ENCODE assay signal across 9 cellular contexts in the genomic region with DNA sequence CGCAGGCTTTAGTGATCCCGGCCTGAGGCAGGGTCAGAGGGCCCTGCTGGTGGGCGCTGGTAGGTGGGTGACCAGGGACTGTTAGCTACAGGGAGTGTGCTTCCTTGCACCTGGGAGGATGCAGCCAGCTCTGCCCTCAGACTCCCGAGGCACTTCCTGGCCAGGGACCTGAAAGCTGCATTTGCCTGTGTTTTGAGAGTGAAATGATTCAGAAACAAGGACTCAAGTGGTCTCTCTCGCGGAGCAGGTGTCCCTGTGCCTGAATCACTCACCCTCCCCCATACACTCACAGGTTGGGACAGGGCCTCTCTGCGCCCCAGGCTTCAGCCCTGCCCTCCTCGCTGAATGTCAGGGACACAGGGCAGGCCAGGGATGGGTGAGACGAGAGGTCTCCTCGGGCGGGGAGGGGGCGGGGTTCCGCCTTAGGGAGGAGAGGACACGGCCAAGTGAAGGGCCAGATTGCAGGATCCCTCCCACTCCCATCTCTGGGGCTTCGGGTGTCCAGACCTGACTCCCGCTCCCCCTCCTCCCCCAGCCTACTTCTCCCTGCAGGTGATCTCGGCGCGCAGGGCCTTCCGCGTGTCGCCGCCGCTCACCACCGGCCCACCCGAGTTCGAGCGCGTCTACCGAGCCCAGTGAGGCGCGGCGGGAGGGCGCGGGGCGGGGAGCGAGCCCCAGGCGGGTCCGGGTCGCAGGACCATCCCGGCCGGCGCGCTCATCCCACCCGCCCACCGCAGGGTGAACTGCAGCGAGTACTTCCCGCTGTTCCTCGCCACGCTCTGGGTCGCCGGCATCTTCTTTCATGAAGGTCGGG. TPM values are rescaled to one million over a fixed set of nuclear protein-coding genes. Genes with fewer than 3 reads are reported as not detected.
DNase-seq lines count a peak whose midpoint lies in the region; ATAC-seq and TF ChIP-seq lines count a peak whose summit lies in the region.
"Had no signal": no experiment of that assay in that cellular context is flagged by ENCODE, and none has a peak within 500 bp of the region (broad histone marks: within the 10 kb centered on the region; RNA-seq: fewer than 3 reads in every experiment).

No MANE protein-coding gene starts in this region.

- H3K9me3 Mint-ChIP-seq in activated CD8-positive, alpha-beta T cell treated with anti-CD3 and anti-CD28 coated beads for 36 hours, result no peaks in the 10 kb centered on the region
- H3K9me3 Mint-ChIP-seq: activated naive CD4-positive, alpha-beta T cell treated with anti-CD3 and anti-CD28 coated beads, Interleukin-2, amount 50 U/mL, for 72 hours had no signal

- POLR2A ChIA-PET in IMR-90 (lab: Charles Lee; ENCODE audit: unreplicated experiment), result no interaction called here
- POLR2A ChIA-PET in activated CD8-positive, alpha-beta T cell treated with anti-CD3 and anti-CD28 coated beads for 36 hours (lab: Charles Lee), result interaction anchor here (1.1 to 1.5 kb wide), 2 partner anchors 20 to 62 kb away, joined by 3 to 4 read pairs; no protein-coding TSS in a partner anchor

- H4K20me1 ChIP-seq in IMR-90 (ENCODE audit: insufficient read depth, low read length), result 0 out of 2 replicates have a peak, but pooled peaks cover 7% of the 10 kb centered on the region

- H4K8ac ChIP-seq in IMR-90 (ENCODE audit: low read depth in 2 of 2, low read length in 2 of 2), result peak overlapping the region; percentile 33 to 39; a peak in 2 of 4 replicates

- peaks cover 35% of the 10 kb centered on the region for H3K36me3 ChIP-seq in IMR-90 (ENCODE audit: control insufficient read depth, insufficient read depth, low read length)
- H3K36me3 ChIP-seq in left ventricle myocardium inferior, result peaks cover 31% of the 10 kb centered on the region
- peaks cover 38% of the 10 kb centered on the region for H3K36me3 ChIP-seq in skeletal muscle satellite cell (ENCODE audit: insufficient read depth, low read length)

- in situ Hi-C loops in IMR-90 (cut with MboI; ENCODE audit: low sequenced_read_pairs), result no loop called here

- peak overlapping the region; percentile 59 for H3K4me3 ChIP-seq in IMR-90 (ENCODE audit: insufficient read depth, low read depth, low read length)
- peak overlapping the region; percentile 80 for H3K4me3 ChIP-seq in left ventricle myocardium inferior
- peak overlapping the region; percentile 82 for H3K4me3 ChIP-seq in skeletal muscle satellite cell (ENCODE audit: low read length)

- DNase-seq in NCI-H1417 (lab: John Stamatoyannopoulos, UW) (peak; percentile 54 to 81 (median 71)), NCI-H1417 treated with DMSO at 0.1 percent for 48 hours (lab: John Stamatoyannopoulos, UW) (no peak), IMR-90 (no peak), left ventricle myocardium inferior (no peak), omental fat pad (ENCODE audit: low spot score) (no peak)
- no peak for DNase-seq in activated CD8-positive, alpha-beta T cell treated with anti-CD3 and anti-CD28 coated beads for 36 hours

- H2BK20ac ChIP-seq in IMR-90 (ENCODE audit: low read depth, low read length), result no peak overlapping the region

- no TSS peak for BruUV-seq in IMR-90 (replicated peaks; lab: Mats Ljungman, UMichigan)

- peak overlapping the region; percentile 87 for H2AFZ ChIP-seq in IMR-90 (replicated peaks; ENCODE audit: low read length, poor library complexity)

- no peak overlapping the region for H3K27ac Mint-ChIP-seq in activated CD8-positive, alpha-beta T cell treated with anti-CD3 and anti-CD28 coated beads for 36 hours
- H3K27ac Mint-ChIP-seq: activated naive CD4-positive, alpha-beta T cell treated with anti-CD3 and anti-CD28 coated beads, Interleukin-2, amount 50 U/mL, for 72 hours had no signal

- intact Hi-C loops in IMR-90 (cut with micrococcal nuclease), result no loop called here
- intact Hi-C loops in activated CD8-positive, alpha-beta T cell treated with anti-CD3 and anti-CD28 coated beads for 36 hours (cut with micrococcal nuclease), result no loop called here
- intact Hi-C loops in left ventricle myocardium inferior (cut with micrococcal nuclease), result loop anchor here (5.0 kb wide), 1 partner anchor 33 kb away; no protein-coding TSS in a partner anchor

- TF ChIP-seq CTCF in IMR-90 (conservative IDR thresholded peaks at IDR 0.05; ENCODE audit: low read depth, low read length), result no peak
- TF ChIP-seq CTCF in activated CD8-positive, alpha-beta T cell treated with anti-CD3 and anti-CD28 coated beads for 36 hours (IDR thresholded peaks at IDR 0.05), result no peak
- TF ChIP-seq CTCF in left ventricle myocardium inferior (IDR thresholded peaks at IDR 0.05; ENCODE audit: borderline replicate concordance), result no peak
- no peak for TF ChIP-seq CTCF in omental fat pad (IDR thresholded peaks at IDR 0.05)

- peak overlapping the region; percentile 52; the same call in 1 of the 2 replicates for H2AK5ac ChIP-seq in IMR-90 (ENCODE audit: low read depth, low read length)

- no peak overlapping the region for H4K91ac ChIP-seq in IMR-90 (ENCODE audit: insufficient read depth, low read depth, low read length)

- no peak; the same call in 1 of the 2 replicates for ATAC-seq in IMR-90 (ENCODE audit: low read depth)
- ATAC-seq in activated CD8-positive, alpha-beta T cell treated with anti-CD3 and anti-CD28 coated beads for 36 hours, result no peak
- no peak for ATAC-seq in HG03159 (IDR thresholded peaks at IDR 0.05; ENCODE audit: unreplicated experiment)
- ATAC-seq in omental fat pad (ENCODE audit: low FRiP score), result no peak

- no peaks in the 10 kb centered on the region for H3K9me1 ChIP-seq in IMR-90 (ENCODE audit: insufficient read depth, low read length)

- no peaks in the 10 kb centered on the region for H3K27me3 Mint-ChIP-seq in activated CD8-positive, alpha-beta T cell treated with anti-CD3 and anti-CD28 coated beads for 36 hours

- H3K27ac ChIP-seq in IMR-90 (ENCODE audit: insufficient read depth, low read length) (peak overlapping the region; percentile 29; the same call in 1 of the 2 replicates), left ventricle myocardium inferior (replicated peaks) (peak overlapping the region; percentile 88)

- WGBS in IMR-90 (ENCODE audit: extremely low coverage in 2 of 2, insufficient read length in 1 of 2), 2 experiments, result 12% methylated on average over 19 of the region's 53 CpGs; no CpG with 5 or more reads in 1 of the 2 experiments

- CTCF ChIA-PET in IMR-90 (lab: Yijun Ruan, JAX), result no interaction called here
- CTCF ChIA-PET in activated CD8-positive, alpha-beta T cell treated with anti-CD3 and anti-CD28 coated beads for 36 hours (lab: Charles Lee), result interaction anchor here (0.7 to 3.1 kb wide), 10 partner anchors 7 to 176 kb away, joined by 3 to 21 read pairs (median 4); a partner anchor contains a TSS

- H3K4me3 Mint-ChIP-seq in activated CD8-positive, alpha-beta T cell treated with anti-CD3 and anti-CD28 coated beads for 36 hours, result peak overlapping the region; percentile 55

- peak overlapping the region; percentile 44; the same call in 1 of the 2 replicates for H3K4ac ChIP-seq in IMR-90 (ENCODE audit: low read depth, low read length)

- no peak overlapping the region for H3K18ac ChIP-seq in IMR-90 (ENCODE audit: low read depth, low read length)

- peaks cover 0 to 12% of the 10 kb centered on the region in 2 experiments; a peak in 1 of 4 replicates for H3K79me1 ChIP-seq in IMR-90 (ENCODE audit: low read depth in 1 of 2, low read length in 2 of 2)

- H3K23ac ChIP-seq in IMR-90 (ENCODE audit: low read depth, low read length), result peak overlapping the region; percentile 39; the same call in 1 of the 2 replicates

- H3K9me3 ChIP-seq in IMR-90 (ENCODE audit: control insufficient read depth, insufficient read depth, low read length), result no peaks in the 10 kb centered on the region
- H3K9me3 ChIP-seq in left ventricle myocardium inferior (replicated peaks), result no peaks in the 10 kb centered on the region
- H3K9me3 ChIP-seq in skeletal muscle satellite cell (replicated peaks; ENCODE audit: low read length), result no peaks in the 10 kb centered on the region

- no peak overlapping the region for H4K5ac ChIP-seq in IMR-90 (ENCODE audit: low read depth, low read length)

- H2BK15ac ChIP-seq in IMR-90 (ENCODE audit: low read depth, low read length), result no peak overlapping the region

- H3K27me3 ChIP-seq in IMR-90 (ENCODE audit: control insufficient read depth, insufficient read depth, low read length), result no peaks in the 10 kb centered on the region
- no peaks in the 10 kb centered on the region for H3K27me3 ChIP-seq in left ventricle myocardium inferior (ENCODE audit: low read depth)
- H3K27me3 ChIP-seq in skeletal muscle satellite cell (ENCODE audit: control insufficient read depth, insufficient read depth, low read length), result no peaks in the 10 kb centered on the region

- TF ChIP-seq RAD21 in IMR-90 (IDR thresholded peaks at IDR 0.05; ENCODE audit: low read length), result no peak

- no peak overlapping the region for H2BK5ac ChIP-seq in IMR-90 (ENCODE audit: low read depth, low read length, poor library complexity, severe bottlenecking)

- dilution Hi-C loops in IMR-90 (cut with HindIII; ENCODE audit: low sequenced_read_pairs, unreplicated experiment), result no loop called here

- H3K9ac ChIP-seq in IMR-90 (ENCODE audit: low read depth, low read length) (peak overlapping the region; percentile 60), skeletal muscle satellite cell (ENCODE audit: low read depth, low read length) (peak overlapping the region; percentile 88)

- peak overlapping the region; percentile 91 for H3K4me2 ChIP-seq in IMR-90 (ENCODE audit: low read depth, low read length)
- H3K4me2 ChIP-seq in skeletal muscle satellite cell (ENCODE audit: low read length), result peak overlapping the region; percentile 96

- no peak overlapping the region for H2BK120ac ChIP-seq in IMR-90 (ENCODE audit: low read depth, low read length)

- H2AK9ac ChIP-seq in IMR-90 (replicated peaks; ENCODE audit: low read depth, low read length, poor library complexity), result peak overlapping the region; percentile 87

- no peak overlapping the region for H3K56ac ChIP-seq in IMR-90 (ENCODE audit: extremely low read depth, insufficient read depth, low read length)

- peaks cover 26% of the 10 kb centered on the region for H3K4me1 Mint-ChIP-seq in activated CD8-positive, alpha-beta T cell treated with anti-CD3 and anti-CD28 coated beads for 36 hours (ENCODE audit: low read depth)

- no peak for TF ChIP-seq POLR2A in IMR-90 (IDR thresholded peaks at IDR 0.05; ENCODE audit: low read depth, low read length)

- H3K4me1 ChIP-seq in IMR-90 (ENCODE audit: control insufficient read depth, insufficient read depth, low read length), result peaks cover 9% of the 10 kb centered on the region; the same call in 1 of the 2 replicates
- peaks cover 63% of the 10 kb centered on the region for H3K4me1 ChIP-seq in left ventricle myocardium inferior
- H3K4me1 ChIP-seq in skeletal muscle satellite cell (ENCODE audit: control insufficient read depth, insufficient read depth, low read length), result peaks cover 28% of the 10 kb centered on the region

- H3K36me3 Mint-ChIP-seq in activated CD8-positive, alpha-beta T cell treated with anti-CD3 and anti-CD28 coated beads for 36 hours (ENCODE audit: low read depth), result peaks cover 6% of the 10 kb centered on the region
- H3K36me3 Mint-ChIP-seq: activated naive CD4-positive, alpha-beta T cell treated with anti-CD3 and anti-CD28 coated beads, Interleukin-2, amount 50 U/mL, for 72 hours had no signal

- H3K14ac ChIP-seq in IMR-90 (replicated peaks; ENCODE audit: low read depth, low read length), result no peak overlapping the region

RNA-seq across cellular contexts. Expression of a gene that starts 1.5 kb away (rescaled TPM):
- not detected in 2 replicates for total RNA-seq in IMR-90 (2012; rRNA removed)
- 0.72 and 1.9 TPM in 2 replicates for polyA plus RNA-seq in IMR-90 (2012; rRNA removed)
- 1.3 and 3.2 TPM in 2 replicates for polyA plus RNA-seq in IMR-90 (2012; cell fraction: cytosol; rRNA removed)
- polyA plus RNA-seq in IMR-90 (2012; cell fraction: nucleus; rRNA removed; ENCODE audit: low replicate concordance), result 2.3 and 12.6 TPM in 2 replicates
- total RNA-seq in activated CD8-positive, alpha-beta T cell treated with anti-CD3 and anti-CD28 coated beads for 36 hours, result 1 to 10 TPM in 1 of 2 experiments, not detected in 1; 1.3 TPM
- total RNA-seq in left ventricle myocardium inferior, result 10.9 TPM
- total RNA-seq in skeletal muscle satellite cell (2012; rRNA removed), result not detected in 2 replicates
- 10 to 100 TPM in 2 of 4 donors, 1 to 10 TPM in 2; 7.1 to 15.1 (median 12.0) TPM for total RNA-seq in omental fat pad

RNA-seq across cellular contexts. Expression of a gene that starts 11.4 kb away (rescaled TPM):
- total RNA-seq in IMR-90 (2012; rRNA removed) (53.9 and 73.7 TPM in 2 replicates), left ventricle myocardium inferior (98.7 TPM), omental fat pad (10 to 100 TPM; 67.6 to 90.1 (median 73.9) TPM)
- polyA plus RNA-seq in IMR-90 (2012; rRNA removed), result 155 and 164 TPM in 2 replicates
- polyA plus RNA-seq in IMR-90 (2012; cell fraction: cytosol; rRNA removed), result 148 and 266 TPM in 2 replicates
- 388 and 999 TPM in 2 replicates for polyA plus RNA-seq in IMR-90 (2012; cell fraction: nucleus; rRNA removed; ENCODE audit: low replicate concordance)
- 10 to 100 TPM; 62.8 to 65.9 TPM for total RNA-seq in activated CD8-positive, alpha-beta T cell treated with anti-CD3 and anti-CD28 coated beads for 36 hours
- 141 and 148 TPM in 2 replicates for total RNA-seq in skeletal muscle satellite cell (2012; rRNA removed)

RNA-seq across cellular contexts. Expression of a gene that starts 25.4 kb away (rescaled TPM):
- total RNA-seq in IMR-90 (2012; rRNA removed) (168 and 184 TPM in 2 replicates), left ventricle myocardium inferior (438 TPM), omental fat pad (100 to 1,000 TPM; 400 to 762 (median 566) TPM)
- polyA plus RNA-seq in IMR-90 (2012; rRNA removed), result 152 and 201 TPM in 2 replicates
- polyA plus RNA-seq in IMR-90 (2012; cell fraction: cytosol; rRNA removed), result 153 and 219 TPM in 2 replicates
- polyA plus RNA-seq in IMR-90 (2012; cell fraction: nucleus; rRNA removed; ENCODE audit: low replicate concordance), result 377 and 407 TPM in 2 replicates
- 100 to 1,000 TPM; 105 to 123 TPM for total RNA-seq in activated CD8-positive, alpha-beta T cell treated with anti-CD3 and anti-CD28 coated beads for 36 hours
- total RNA-seq in skeletal muscle satellite cell (2012; rRNA removed), result 416 and 1,062 TPM in 2 replicates

Comparison
In these comparisons a context has a peak if more than half of its experiments do, and no peak if none do; other contexts are left out.
1. DNase-seq: peak in NCI-H1417 (3 of 3); none in NCI-H1417 treated with DMSO at 0.1 percent for 48 hours (single experiment), IMR-90 (single experiment), activated CD8-positive, alpha-beta T cell treated with anti-CD3 and anti-CD28 coated beads for 36 hours (single experiment), left ventricle myocardium inferior (single experiment) and omental fat pad (single experiment).
2. Peak in every context shown above with its lines, with median percentiles within 50 percentile points of each other: H3K4me3 ChIP-seq.